Comparison of ENCODE assay signal across 33 cellular contexts in genomic region chr14:92950193-92950540, GRCh38. TPM values are rescaled to one million over a fixed set of nuclear protein-coding genes. Genes with fewer than 3 reads are reported as not detected.
"Had no signal": no experiment of that assay in that cellular context is flagged by ENCODE, and none has a peak within 500 bp of the region (broad histone marks: within the 10 kb centered on the region; RNA-seq: fewer than 3 reads in every experiment).

No MANE protein-coding gene starts in this region.

- ATAC-seq: activated CD4-positive, alpha-beta T cell treated with anti-CD3 and anti-CD28 coated beads for 36 hours; activated CD8-positive, alpha-beta memory T cell treated with anti-CD3 and anti-CD28 coated beads, Interleukin-2, amount 10 ng/mL, durations not matched to agents 7 days and 5 days; activated CD8-positive, alpha-beta T cell treated with anti-CD3 and anti-CD28 coated beads, Interleukin-2, amount 10 ng/mL, durations not matched to agents 7 days and 5 days; activated naive CD4-positive, alpha-beta T cell treated with anti-CD3 and anti-CD28 coated beads, Interleukin-2, amount 50 U/mL, for 72 hours; left colon; lower lobe of right lung; natural killer cell; stimulated activated memory B cell treated with anti-CD40 and anti-IgM and Interleukin-4, amounts not matched to agents 10 μg/mL and 1 μg/mL and 100 μg/mL, for 72 hours; stimulated activated naive CD8-positive, alpha-beta T cell treated with anti-CD3 and anti-CD28 coated beads, Interleukin-15, amount 100 ng/mL, for 72 hours; T-cell had no signal

- H3K36me3 ChIP-seq: cardiac muscle cell had no signal

- H3K27ac Mint-ChIP-seq: activated B cell treated with CpG ODN at 0.5 μM for 24 hours; activated CD4-positive, alpha-beta T cell treated with anti-CD3 and anti-CD28 coated beads for 36 hours; activated CD8-positive, alpha-beta memory T cell treated with anti-CD3 and anti-CD28 coated beads, Interleukin-2, amount 10 ng/mL, durations not matched to agents 7 days and 5 days; activated CD8-positive, alpha-beta T cell treated with anti-CD3 and anti-CD28 coated beads, Interleukin-2, amount 10 ng/mL, durations not matched to agents 7 days and 5 days; natural killer cell; stimulated activated memory B cell treated with anti-CD40 and anti-IgM and Interleukin-4, amounts not matched to agents 10 μg/mL and 1 μg/mL and 100 μg/mL, for 72 hours; T-cell; T-helper 2 cell treated with Interferon-gamma antibody and Interleukin-4, amounts not matched to agents 5 μg/mL and 100 μg/mL, for 36 hours had no signal

- H3K9me3 Mint-ChIP-seq: activated B cell treated with CpG ODN at 0.5 μM for 24 hours; activated naive CD4-positive, alpha-beta T cell treated with anti-CD3 and anti-CD28 coated beads, Interleukin-2, amount 50 U/mL, for 72 hours; brain; dendritic cell treated with granulocyte-macrophage colony-stimulating factor and Interleukin-4, amounts not matched to agents 40 ng/mL and 50 ng/mL, for 4 days; natural killer cell; stimulated activated memory B cell treated with anti-CD40 and anti-IgM and Interleukin-4, amounts not matched to agents 10 μg/mL and 1 μg/mL and 100 μg/mL, for 72 hours; stimulated activated naive CD8-positive, alpha-beta T cell treated with anti-CD3 and anti-CD28 coated beads, Interleukin-15, amount 100 ng/mL, for 72 hours; T-cell; T-helper 2 cell treated with Interferon-gamma antibody and Interleukin-4, amounts not matched to agents 5 μg/mL and 100 μg/mL, for 36 hours had no signal

- H3K4me3 Mint-ChIP-seq: activated B cell treated with CpG ODN at 0.5 μM for 24 hours; activated CD4-positive, alpha-beta T cell treated with anti-CD3 and anti-CD28 coated beads for 36 hours; activated CD8-positive, alpha-beta memory T cell treated with anti-CD3 and anti-CD28 coated beads, Interleukin-2, amount 10 ng/mL, durations not matched to agents 7 days and 5 days; activated CD8-positive, alpha-beta T cell treated with anti-CD3 and anti-CD28 coated beads, Interleukin-2, amount 10 ng/mL, durations not matched to agents 7 days and 5 days; brain; dendritic cell treated with granulocyte-macrophage colony-stimulating factor and Interleukin-4, amounts not matched to agents 40 ng/mL and 50 ng/mL, for 4 days; natural killer cell; stimulated activated memory B cell treated with anti-CD40 and anti-IgM and Interleukin-4, amounts not matched to agents 10 μg/mL and 1 μg/mL and 100 μg/mL, for 72 hours; stimulated activated naive CD8-positive, alpha-beta T cell treated with anti-CD3 and anti-CD28 coated beads, Interleukin-15, amount 100 ng/mL, for 72 hours; T-cell; T-helper 2 cell treated with Interferon-gamma antibody and Interleukin-4, amounts not matched to agents 5 μg/mL and 100 μg/mL, for 36 hours had no signal

- FAIRE-seq: keratinocyte, small intestine had no signal

- H3K9me3 ChIP-seq: esophagus squamous epithelium, lower lobe of right lung, sigmoid colon, thyroid gland had no signal

- H3K27me3 ChIP-seq: cardiac muscle cell, esophagus squamous epithelium, sigmoid colon, thyroid gland had no signal

- H3K27ac ChIP-seq: cardiac muscle cell, esophagus squamous epithelium, lower lobe of right lung, thyroid gland had no signal

- DNase-seq: activated B cell treated with CpG ODN at 0.5 μM for 24 hours; activated CD4-positive, alpha-beta T cell treated with anti-CD3 and anti-CD28 coated beads for 36 hours; activated CD8-positive, alpha-beta memory T cell treated with anti-CD3 and anti-CD28 coated beads, Interleukin-2, amount 10 ng/mL, durations not matched to agents 7 days and 5 days; activated CD8-positive, alpha-beta T cell treated with anti-CD3 and anti-CD28 coated beads, Interleukin-2, amount 10 ng/mL, durations not matched to agents 7 days and 5 days; activated naive CD4-positive, alpha-beta T cell; activated T-cell treated with anti-CD3 and anti-CD28 coated beads, Interleukin-2, amount 50 U/mL, for 48 hours; aorta; effector CD4-positive, alpha-beta T cell; esophagus squamous epithelium; foreskin melanocyte; hippocampal formation; left colon; lower lobe of right lung; mesendoderm; natural killer cell; sigmoid colon; small intestine; stimulated activated CD4-positive, alpha-beta T cell treated with anti-CD3 and anti-CD28 coated beads, Interleukin-1b, Interleukin-23, amount 100 ng/mL, for 48 hours; stimulated activated CD4-positive, alpha-beta T cell treated with anti-CD3 and anti-CD28 coated beads, Interleukin-4, amount 100 ng/mL, for 4 hours; stimulated activated CD8-positive, alpha-beta memory T cell treated with anti-CD3 and anti-CD28 coated beads, Interleukin-4, amount 100 ng/mL, for 48 hours; stimulated activated naive CD8-positive, alpha-beta T cell treated with anti-CD3 and anti-CD28 coated beads, Interleukin-15, amount 100 ng/mL, for 72 hours; substantia nigra; T-cell; thyroid gland had no signal

- H3K36me3 Mint-ChIP-seq: activated naive CD4-positive, alpha-beta T cell treated with anti-CD3 and anti-CD28 coated beads, Interleukin-2, amount 50 U/mL, for 72 hours; natural killer cell had no signal

- H3K27me3 Mint-ChIP-seq: activated B cell treated with CpG ODN at 0.5 μM for 24 hours; activated CD4-positive, alpha-beta T cell treated with anti-CD3 and anti-CD28 coated beads for 36 hours; activated CD8-positive, alpha-beta memory T cell treated with anti-CD3 and anti-CD28 coated beads, Interleukin-2, amount 10 ng/mL, durations not matched to agents 7 days and 5 days; dendritic cell treated with granulocyte-macrophage colony-stimulating factor and Interleukin-4, amounts not matched to agents 40 ng/mL and 50 ng/mL, for 4 days; stimulated activated memory B cell treated with anti-CD40 and anti-IgM and Interleukin-4, amounts not matched to agents 10 μg/mL and 1 μg/mL and 100 μg/mL, for 72 hours; stimulated activated naive CD8-positive, alpha-beta T cell treated with anti-CD3 and anti-CD28 coated beads, Interleukin-15, amount 100 ng/mL, for 72 hours; T-cell had no signal

- H3K4me1 ChIP-seq: thyroid gland had no signal

- H3K4me3 ChIP-seq: cardiac muscle cell, esophagus squamous epithelium, lower lobe of right lung, sigmoid colon, thyroid gland had no signal

RNA-seq across cellular contexts. Expression of gene CHGA, which starts 27.2 kb away (rescaled TPM):
- total RNA-seq: activated B cell treated with CpG ODN at 0.5 μM for 24 hours; activated CD4-positive, alpha-beta T cell treated with anti-CD3 and anti-CD28 coated beads for 36 hours; activated CD8-positive, alpha-beta memory T cell treated with anti-CD3 and anti-CD28 coated beads, Interleukin-2, amount 10 ng/mL, durations not matched to agents 7 days and 5 days; activated CD8-positive, alpha-beta T cell treated with anti-CD3 and anti-CD28 coated beads, Interleukin-2, amount 10 ng/mL, durations not matched to agents 7 days and 5 days; activated naive CD4-positive, alpha-beta T cell treated with anti-CD3 and anti-CD28 coated beads, Interleukin-2, amount 50 U/mL, for 72 hours; aorta; cardiac muscle cell; mononuclear cell; natural killer cell; ureter had no signal
